8 cellular contexts compared by ENCODE assay signal in genomic region chr19:7874080-7874856, GRCh38. TPM values are rescaled to one million over a fixed set of nuclear protein-coding genes. Genes with fewer than 3 reads are reported as not detected.
DNase-seq lines count a peak whose midpoint lies in the region; ATAC-seq and TF ChIP-seq lines count a peak whose summit lies in the region.

TSS of gene PRR36 (minus strand) at chr19:7874390. CDS start at chr19:7873689, 701 bp downstream.

- peaks cover 22% of the 10 kb centered on the region for H3K27me3 ChIP-seq in CD4-positive, alpha-beta T cell (ENCODE audit: control insufficient read depth, insufficient read depth, low read length)
- H3K27me3 ChIP-seq in SK-N-SH (ENCODE audit: insufficient read depth) (no peaks in the 10 kb centered on the region), rectal smooth muscle tissue (ENCODE audit: control insufficient read depth, insufficient read depth, low read length) (peaks cover 16% of the 10 kb centered on the region)

- H3K27ac Mint-ChIP-seq in CD4-positive, alpha-beta T cell, result no peak within 1 kb of the TSS

- H4K20me1 ChIP-seq in SK-N-SH (ENCODE audit: insufficient read depth), result no peaks in the 10 kb centered on the region

- in situ Hi-C loops in KBM-7 (cut with MboI; ENCODE audit: low pct_unique_long_range_greater_than_20kb, low sequenced_read_pairs), result no loop called here

- H3K4me1 ChIP-seq in SK-N-SH (ENCODE audit: control insufficient read depth in 1 of 2, insufficient read depth in 2 of 2, low read depth in 1 of 2, low read length in 1 of 2) (peaks cover 0 to 30% of the 10 kb centered on the region in 2 experiments; a peak in 2 of 4 replicates), rectal smooth muscle tissue (ENCODE audit: control insufficient read depth, insufficient read depth, low read length) (no peaks in the 10 kb centered on the region)

- 0 out of 2 replicates have a peak, but pooled peaks have one; percentile 5 for TF ChIP-seq RAD21 in SK-N-SH (IDR thresholded peaks at IDR 0.05; ENCODE audit: low read length)

- peaks cover 34% of the 10 kb centered on the region for H3K27me3 Mint-ChIP-seq in CD4-positive, alpha-beta T cell

- ATAC-seq in CD4-positive, alpha-beta T cell (ENCODE audit: poor library complexity), result no peak
- no peak for ATAC-seq in GM18907 (IDR thresholded peaks at IDR 0.05; ENCODE audit: unreplicated experiment)
- ATAC-seq in GM21786 (IDR thresholded peaks at IDR 0.05; ENCODE audit: unreplicated experiment), result no peak

- H3K4me3 Mint-ChIP-seq in CD4-positive, alpha-beta T cell, result peak within 1 kb of the TSS; percentile 65

- H3K9me3 ChIP-seq in CD4-positive, alpha-beta T cell (ENCODE audit: control insufficient read depth, low read length), result no peaks in the 10 kb centered on the region
- H3K9me3 ChIP-seq in SK-N-SH, result no peaks in the 10 kb centered on the region

- no peaks in the 10 kb centered on the region for H3K79me2 ChIP-seq in SK-N-SH (ENCODE audit: insufficient read depth)

- CTCF ChIA-PET in CD4-positive, alpha-beta T cell (lab: Charles Lee), result interaction anchor here (1.4 kb wide), 1 partner anchor 29 kb away, joined by 3 read pairs; the partner anchor contains the start of gene MAP2K7
- CTCF ChIA-PET in SK-N-SH (lab: Yijun Ruan, JAX), result interaction anchor here (1.0 to 1.7 kb wide), 4 partner anchors 17 to 128 kb away, joined by 4 to 5 read pairs (median 4); partner anchors contain the start of gene SNAPC2

- H3K9me3 Mint-ChIP-seq in CD4-positive, alpha-beta T cell, result no peaks in the 10 kb centered on the region

- H3K9ac ChIP-seq in SK-N-SH (no peak within 1 kb of the TSS), rectal smooth muscle tissue (ENCODE audit: low read length) (no peak within 1 kb of the TSS)

- POLR2A ChIA-PET in CD4-positive, alpha-beta T cell (lab: Charles Lee), result interaction anchor here (1.2 kb wide), 1 partner anchor 45 kb away, joined by 4 read pairs; the partner anchor contains the start of gene SNAPC2
- POLR2A ChIA-PET in SK-N-SH (lab: Yijun Ruan, JAX), result interaction anchor here (0.7 to 1.2 kb wide), 3 partner anchors 12 to 47 kb away, joined by 3 to 6 read pairs (median 5); no protein-coding TSS in a partner anchor

- TF ChIP-seq EP300 in SK-N-SH (IDR thresholded peaks at IDR 0.05; ENCODE audit: borderline replicate concordance in 1 of 2, low read depth in 1 of 2, low read length in 1 of 2), result no peak

- peaks cover 27% of the 10 kb centered on the region for H3K4me1 Mint-ChIP-seq in CD4-positive, alpha-beta T cell (ENCODE audit: low read depth)

- H3K4me3 ChIP-seq in SK-N-SH (ENCODE audit: low read depth in 2 of 2, low read length in 1 of 2), result peak within 1 kb of the TSS; percentile 47 to 59
- H3K4me3 ChIP-seq in rectal smooth muscle tissue (ENCODE audit: low read length), result peak within 1 kb of the TSS; percentile 15

- peaks cover 14% of the 10 kb centered on the region for H3F3A ChIP-seq in SK-N-SH (replicated peaks; ENCODE audit: insufficient read depth)

- DNase-seq in CD4-positive, alpha-beta T cell, result no peak
- DNase-seq in KBM-7, result peak; percentile 27
- peak; percentile 93 for DNase-seq in SK-N-SH
- peak in 40 of 42 donors; percentile 55 to 90 (median 78) for DNase-seq in head of caudate nucleus
- DNase-seq in COLO829 (ENCODE audit: low spot score), result no peak

- no peak for TF ChIP-seq CTCF in CD4-positive, alpha-beta T cell (IDR thresholded peaks at IDR 0.05)
- no peak for TF ChIP-seq CTCF in SK-N-SH (IDR thresholded peaks at IDR 0.05)

- intact Hi-C loops in CD4-positive, alpha-beta T cell (cut with DNase I, micrococcal nuclease), result no loop called here
- intact Hi-C loops in head of caudate nucleus (cut with DNase I), result no loop called here

- no peaks in the 10 kb centered on the region for H3K9me2 ChIP-seq in SK-N-SH

- no peaks in the 10 kb centered on the region for H3K36me3 Mint-ChIP-seq in CD4-positive, alpha-beta T cell (ENCODE audit: low read depth)

- H3K4me2 ChIP-seq in SK-N-SH, result peak within 1 kb of the TSS; percentile 78

- no peak within 1 kb of the TSS for H2AFZ ChIP-seq in SK-N-SH (ENCODE audit: low read depth)

- WGBS in SK-N-SH (ENCODE audit: low lambda C conversion rate), result 1% methylated on average over 26 of the region's 84 CpGs

- H3K36me3 ChIP-seq in SK-N-SH (replicated peaks in 1 of 2; ENCODE audit: control insufficient read depth in 1 of 2, insufficient read depth in 2 of 2, low read length in 1 of 2) (no peaks in the 10 kb centered on the region), rectal smooth muscle tissue (ENCODE audit: control insufficient read depth, insufficient read depth, low read length) (no peaks in the 10 kb centered on the region)

- no peak within 1 kb of the TSS for H3K27ac ChIP-seq in CD4-positive, alpha-beta T cell (ENCODE audit: low read depth, low read length)
- peak within 1 kb of the TSS in 1 of 2 experiments; percentile 76; a peak in 1 of 4 replicates for H3K27ac ChIP-seq in SK-N-SH (ENCODE audit: low read depth in 2 of 2, low read length in 1 of 2)
- H3K27ac ChIP-seq in rectal smooth muscle tissue (ENCODE audit: low read depth, low read length), result no peak within 1 kb of the TSS

TF ChIP-seq in SK-N-SH, 30 proteins besides CTCF, POLR2A, EP300 and RAD21:
- TF ChIP-seq RCOR1 (IDR thresholded peaks at IDR 0.05; ENCODE audit: low read length) (no peak), NRF1 (IDR thresholded peaks at IDR 0.05; ENCODE audit: low read depth, low read length) (no peak), ELF1 (IDR thresholded peaks at IDR 0.05) (no peak), FOSL2 (IDR thresholded peaks at IDR 0.05; ENCODE audit: borderline replicate concordance, low read depth) (no peak), POLR2AphosphoS5 (IDR thresholded peaks at IDR 0.05; ENCODE audit: low read depth, low read length) (no peak), SMC3 (IDR thresholded peaks at IDR 0.05; ENCODE audit: low read depth, low read length) (no peak), RFX5 (IDR thresholded peaks at IDR 0.05; ENCODE audit: low read length) (peak; percentile 56), PBX3 (IDR thresholded peaks at IDR 0.05) (no peak), RXRA (IDR thresholded peaks at IDR 0.05; ENCODE audit: borderline replicate concordance, low read depth) (no peak), EZH2phosphoT487 (IDR thresholded peaks at IDR 0.05; ENCODE audit: borderline replicate concordance, low read depth) (no peak), GATA2 (CRISPR knock-in tag; IDR thresholded peaks at IDR 0.05) (peak; percentile 64; the same call in 1 of the 2 replicates), SIN3A (IDR thresholded peaks at IDR 0.05; ENCODE audit: borderline replicate concordance, low read depth, low read length) (no peak), MXI1 (IDR thresholded peaks at IDR 0.05; ENCODE audit: low read depth, low read length) (0 out of 2 replicates have a peak, but pooled peaks have one; percentile 48), YY1 (IDR thresholded peaks at IDR 0.05; ENCODE audit: low read depth) (no peak), MAX (IDR thresholded peaks at IDR 0.05; ENCODE audit: low read depth) (no peak), MEF2A (IDR thresholded peaks at IDR 0.05; ENCODE audit: borderline replicate concordance, low read depth) (no peak)
- TF ChIP-seq, protein P1, sequence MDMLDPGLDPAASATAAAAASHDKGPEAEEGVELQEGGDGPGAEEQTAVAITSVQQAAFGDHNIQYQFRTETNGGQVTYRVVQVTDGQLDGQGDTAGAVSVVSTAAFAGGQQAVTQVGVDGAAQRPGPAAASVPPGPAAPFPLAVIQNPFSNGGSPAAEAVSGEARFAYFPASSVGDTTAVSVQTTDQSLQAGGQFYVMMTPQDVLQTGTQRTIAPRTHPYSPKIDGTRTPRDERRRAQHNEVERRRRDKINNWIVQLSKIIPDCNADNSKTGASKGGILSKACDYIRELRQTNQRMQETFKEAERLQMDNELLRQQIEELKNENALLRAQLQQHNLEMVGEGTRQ (IDR thresholded peaks at IDR 0.05; ENCODE audit: borderline replicate concordance, low read depth, low read length), result no peak
- TF ChIP-seq, protein P2, sequence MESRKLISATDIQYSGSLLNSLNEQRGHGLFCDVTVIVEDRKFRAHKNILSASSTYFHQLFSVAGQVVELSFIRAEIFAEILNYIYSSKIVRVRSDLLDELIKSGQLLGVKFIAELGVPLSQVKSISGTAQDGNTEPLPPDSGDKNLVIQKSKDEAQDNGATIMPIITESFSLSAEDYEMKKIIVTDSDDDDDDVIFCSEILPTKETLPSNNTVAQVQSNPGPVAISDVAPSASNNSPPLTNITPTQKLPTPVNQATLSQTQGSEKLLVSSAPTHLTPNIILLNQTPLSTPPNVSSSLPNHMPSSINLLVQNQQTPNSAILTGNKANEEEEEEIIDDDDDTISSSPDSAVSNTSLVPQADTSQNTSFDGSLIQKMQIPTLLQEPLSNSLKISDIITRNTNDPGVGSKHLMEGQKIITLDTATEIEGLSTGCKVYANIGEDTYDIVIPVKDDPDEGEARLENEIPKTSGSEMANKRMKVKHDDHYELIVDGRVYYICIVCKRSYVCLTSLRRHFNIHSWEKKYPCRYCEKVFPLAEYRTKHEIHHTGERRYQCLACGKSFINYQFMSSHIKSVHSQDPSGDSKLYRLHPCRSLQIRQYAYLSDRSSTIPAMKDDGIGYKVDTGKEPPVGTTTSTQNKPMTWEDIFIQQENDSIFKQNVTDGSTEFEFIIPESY (IDR thresholded peaks at IDR 0.05; ENCODE audit: borderline replicate concordance, low read depth), result no peak
TF ChIP-seq in SK-N-SH: peak in this region for 3.

RNA-seq across cellular contexts. Expression of gene PRR36, which starts in this region (rescaled TPM):
- total RNA-seq in CD4-positive, alpha-beta T cell, result under 1 TPM; 0.25 to 0.30 TPM
- 0.10 and 0.18 TPM in 2 replicates for polyA plus RNA-seq in SK-N-SH (2012; rRNA removed)
- 0.23 and 0.29 TPM in 2 replicates for polyA plus RNA-seq in SK-N-SH (2012; cell fraction: cytosol; rRNA removed)
- polyA plus RNA-seq in SK-N-SH (2012; cell fraction: nucleus; rRNA removed), result 1.1 and 1.5 TPM in 2 replicates

Comparison
In these comparisons a context has a peak if more than half of its experiments do, and no peak if none do; other contexts are left out.
1. DNase-seq: peak in KBM-7 (single experiment), SK-N-SH (single experiment) and head of caudate nucleus (40 of 42); none in CD4-positive, alpha-beta T cell (0 of 10) and COLO829 (single experiment).